In genomic region chr3:44235604-44236484, GRCh38 we compare ENCODE assay signal across 9 cellular contexts. TPM values are rescaled to one million over a fixed set of nuclear protein-coding genes. Genes with fewer than 3 reads are reported as not detected.
DNase-seq lines count a peak whose midpoint lies in the region; ATAC-seq, FAIRE-seq and TF ChIP-seq lines count a peak whose summit lies in the region.
"Had no signal": no experiment of that assay in that cellular context is flagged by ENCODE, and none has a peak within 500 bp of the region (broad histone marks: within the 10 kb centered on the region; RNA-seq: fewer than 3 reads in every experiment).

No MANE protein-coding gene starts in this region.

- intact Hi-C loops in left colon (cut with DNase I, micrococcal nuclease): no loop called here

- FAIRE-seq in colon (lab: Jason Lieb, UNC): peak; percentile 72

- no peaks in the 10 kb centered on the region for H3K36me3 ChIP-seq in HAP-1 (replicated peaks)

- ATAC-seq in left colon: peak; percentile 96
- ATAC-seq in GM21825 (IDR thresholded peaks at IDR 0.05; ENCODE audit: unreplicated experiment): no peak

- H3K9me3 ChIP-seq in HAP-1: no peaks in the 10 kb centered on the region

- H3K4me3 ChIP-seq in HAP-1 (no peak overlapping the region), WI38 (ENCODE audit: low read depth, low read length) (no peak overlapping the region)

- H3K4me1 ChIP-seq in HAP-1: no peaks in the 10 kb centered on the region

- DNase-seq in D341Med (ENCODE audit: low spot score) (peak; percentile 76), HAP-1 (ENCODE audit: low spot score in 2 of 2) (peak; percentile 70 to 77), NCI-H2227 (lab: John Stamatoyannopoulos, UW; ENCODE audit: unreplicated experiment) (peak; percentile 74), left colon (peak; percentile 26 to 31)
- peak; percentile 19 to 49 for DNase-seq in stimulated activated CD4-positive, alpha-beta T cell treated with anti-CD3 and anti-CD28 coated beads, Interleukin-1b, Interleukin-23, amount 100 ng/mL, for 4 hours (ENCODE audit: low read depth in 2 of 2)

- in situ Hi-C loops in HAP-1 (cut with MboI; ENCODE audit: low sequenced_read_pairs): no loop called here

- no peaks in the 10 kb centered on the region for H3K27me3 ChIP-seq in HAP-1 (ENCODE audit: low read depth)

- peak; percentile 60 for TF ChIP-seq CTCF in WI38 (IDR thresholded peaks at IDR 0.05; ENCODE audit: low read depth, low read length)

RNA-seq across cellular contexts. Expression of gene TOPAZ1, which starts 5.8 kb away (rescaled TPM):
- not detected for total RNA-seq in left colon
- total RNA-seq: activated CD8-positive, alpha-beta memory T cell treated with anti-CD3 and anti-CD28 coated beads for 36 hours had no signal
